15 cellular contexts compared by ENCODE assay signal in genomic region chr1:38235705-38236104, GRCh38.
A peak's percentile ranks its signal among the peaks of the same experiment; 100 is the strongest.
DNase-seq lines count a peak whose midpoint lies in the region; ATAC-seq and TF ChIP-seq lines count a peak whose summit lies in the region.
"Had no signal": no experiment of that assay in that cellular context is flagged by ENCODE, and none has a peak within 500 bp of the region (broad histone marks: within the 10 kb centered on the region; RNA-seq: fewer than 3 reads in every experiment).

No MANE protein-coding gene starts in this region.

- DNase-seq in A172 (ENCODE audit: low spot score): peak; percentile 71
- DNase-seq in H4 (ENCODE audit: low spot score): peak; percentile 55
- peak; percentile 47 for DNase-seq in amniotic stem cell (lab: John Stamatoyannopoulos, UW)
- DNase-seq in foreskin fibroblast: peak; percentile 29 to 32
- no peak for DNase-seq in amygdala (lab: John Stamatoyannopoulos, UW)
- DNase-seq in islet precursor cell: no peak
- DNase-seq in midbrain (lab: John Stamatoyannopoulos, UW): no peak
- DNase-seq: activated CD4-positive, CD25-positive, alpha-beta regulatory T cell treated with anti-CD3 and anti-CD28 coated beads, Interleukin-2, amount 50 U/mL, for 72 hours; activated CD8-positive, alpha-beta memory T cell treated with anti-CD3 and anti-CD28 coated beads, Interleukin-2, amount 50 U/mL, for 48 hours; mesendoderm; NCI-H1417; NCI-H510A had no signal

- no peak for TF ChIP-seq CTCF in foreskin fibroblast (IDR thresholded peaks at IDR 0.05; ENCODE audit: low read depth, low read length)

- ATAC-seq in GM21515 (IDR thresholded peaks at IDR 0.05; ENCODE audit: unreplicated experiment): no peak
- ATAC-seq: activated naive CD4-positive, alpha-beta T cell treated with anti-CD3 and anti-CD28 coated beads, Interleukin-2, amount 50 U/mL, for 72 hours had no signal

- H3K4me3 ChIP-seq in foreskin fibroblast (ENCODE audit: low read depth in 1 of 2, low read length in 2 of 2): no peak overlapping the region
- H3K4me3 ChIP-seq: coronary artery had no signal

Comparison
In these comparisons a context has a peak if more than half of its experiments do, and no peak if none do; other contexts are left out.
1. DNase-seq: peak in A172 (single experiment), H4 (single experiment), amniotic stem cell (single experiment) and foreskin fibroblast (2 of 2); none in amygdala (0 of 56), islet precursor cell (single experiment) and midbrain (single experiment).